In genomic region chr4:143486314-143486713, GRCh38 we compare ENCODE assay signal across 28 cellular contexts.
"Had no signal": no experiment of that assay in that cellular context is flagged by ENCODE, and none has a peak within 500 bp of the region (broad histone marks: within the 10 kb centered on the region; RNA-seq: fewer than 3 reads in every experiment).

No MANE protein-coding gene starts in this region.

- H3K36me3 ChIP-seq: left lung, lower lobe of right lung, ovary, prostate gland, stomach, thyroid gland, uterus had no signal

- ATAC-seq: left colon; left lung; lower lobe of right lung; mucosa of descending colon; naive thymus-derived CD4-positive, alpha-beta T cell; natural killer cell treated with Interleukin-12 subunit alpha and Interleukin-12 subunit beta and Interleukin-15 and Interleukin-18, amount 100 ng/mL, for 72 hours; right cardiac atrium; sciatic nerve; stimulated activated naive B cell treated with anti-CD40 and anti-IgM and Interleukin-4, amounts not matched to agents 10 μg/mL and 1 μg/mL and 100 μg/mL, for 72 hours; stimulated activated naive CD8-positive, alpha-beta T cell treated with anti-CD3 and anti-CD28 coated beads, Interleukin-15, Interleukin-2, amounts not matched to agents 100 U/mL and 50 U/mL, for 24 hours had no signal

- H3K27me3 ChIP-seq: left lung, ovary, stomach, testis, thyroid gland, uterus had no signal

- H3K27ac Mint-ChIP-seq: mesothelial cell of epicardium; naive thymus-derived CD4-positive, alpha-beta T cell; natural killer cell treated with Interleukin-12 subunit alpha and Interleukin-12 subunit beta and Interleukin-15 and Interleukin-18, amount 100 ng/mL, for 72 hours; stimulated activated naive B cell treated with anti-CD40 and anti-IgM and Interleukin-4, amounts not matched to agents 10 μg/mL and 1 μg/mL and 100 μg/mL, for 72 hours had no signal

- DNase-seq: hippocampal formation; kidney; left colon; left lung; lower lobe of right lung; mesendoderm; mucosa of descending colon; naive thymus-derived CD4-positive, alpha-beta T cell; ovary; posterior cingulate gyrus; retina; right cardiac atrium; stimulated activated CD4-positive, alpha-beta T cell treated with anti-CD3 and anti-CD28 coated beads, Interleukin-12 subunit alpha, Interleukin-12 subunit beta, amount 100 ng/mL, for 4 hours; stimulated activated CD4-positive, alpha-beta T cell treated with anti-CD3 and anti-CD28 coated beads, Interleukin-15, amount 100 ng/mL, for 24 hours; stimulated activated CD4-positive, alpha-beta T cell treated with anti-CD3 and anti-CD28 coated beads, Interleukin-2, amount 100 ng/mL, for 24 hours; stimulated activated CD4-positive, alpha-beta T cell treated with anti-CD3 and anti-CD28 coated beads, Interleukin-4, amount 100 ng/mL, for 1 hour; stimulated activated naive B cell treated with anti-CD40 and anti-IgM and Interleukin-4, amounts not matched to agents 10 μg/mL and 1 μg/mL and 100 μg/mL, for 72 hours; stimulated activated naive CD8-positive, alpha-beta T cell treated with anti-CD3 and anti-CD28 coated beads, Interleukin-15, Interleukin-2, amounts not matched to agents 100 U/mL and 50 U/mL, for 24 hours; stomach; testis; thyroid gland; trophoblast cell; uterus had no signal

- H3K4me3 ChIP-seq: left lung, lower lobe of right lung, mucosa of descending colon, ovary, prostate gland, skin epidermis, stomach, testis, thyroid gland, uterus had no signal

- H3K36me3 Mint-ChIP-seq: mesothelial cell of epicardium; naive thymus-derived CD4-positive, alpha-beta T cell; natural killer cell treated with Interleukin-12 subunit alpha and Interleukin-12 subunit beta and Interleukin-15 and Interleukin-18, amount 100 ng/mL, for 72 hours; stimulated activated naive B cell treated with anti-CD40 and anti-IgM and Interleukin-4, amounts not matched to agents 10 μg/mL and 1 μg/mL and 100 μg/mL, for 72 hours had no signal

- H3K4me3 Mint-ChIP-seq: mesothelial cell of epicardium; naive thymus-derived CD4-positive, alpha-beta T cell; natural killer cell treated with Interleukin-12 subunit alpha and Interleukin-12 subunit beta and Interleukin-15 and Interleukin-18, amount 100 ng/mL, for 72 hours; stimulated activated naive B cell treated with anti-CD40 and anti-IgM and Interleukin-4, amounts not matched to agents 10 μg/mL and 1 μg/mL and 100 μg/mL, for 72 hours had no signal

- H3K9me3 Mint-ChIP-seq: naive thymus-derived CD4-positive, alpha-beta T cell; natural killer cell treated with Interleukin-12 subunit alpha and Interleukin-12 subunit beta and Interleukin-15 and Interleukin-18, amount 100 ng/mL, for 72 hours; stimulated activated naive B cell treated with anti-CD40 and anti-IgM and Interleukin-4, amounts not matched to agents 10 μg/mL and 1 μg/mL and 100 μg/mL, for 72 hours had no signal

- H3K27ac ChIP-seq: left lung, lower lobe of right lung, ovary, prostate gland, skin epidermis, stomach, testis, thyroid gland, uterus had no signal

- H3K4me1 Mint-ChIP-seq: mesothelial cell of epicardium; naive thymus-derived CD4-positive, alpha-beta T cell; stimulated activated naive B cell treated with anti-CD40 and anti-IgM and Interleukin-4, amounts not matched to agents 10 μg/mL and 1 μg/mL and 100 μg/mL, for 72 hours had no signal

- H3K4me1 ChIP-seq: left lung, lower lobe of right lung, prostate gland, testis, thyroid gland, uterus had no signal

- H3K9me3 ChIP-seq: left lung, lower lobe of right lung, mucosa of descending colon, ovary, prostate gland, stomach, testis, thyroid gland, uterus had no signal
